17 cellular contexts compared by ENCODE assay signal in the genomic region with DNA sequence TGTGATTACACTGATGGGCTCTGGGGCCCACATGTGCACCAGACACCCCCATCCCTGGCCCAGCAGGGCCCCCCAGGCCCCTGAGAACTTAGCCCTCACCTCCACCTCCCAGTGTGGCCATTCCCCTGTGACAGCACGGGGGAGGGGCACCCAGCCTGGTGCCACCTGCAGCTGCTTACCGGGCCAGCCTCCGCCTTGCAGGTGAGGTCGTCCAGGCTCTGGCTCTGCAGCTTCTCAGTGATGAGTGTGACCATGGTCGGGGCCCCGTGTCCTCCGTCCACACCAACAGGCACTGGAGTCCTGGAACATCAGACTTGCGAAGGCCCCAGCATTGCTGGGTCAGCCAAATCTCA. TPM values are rescaled to one million over a fixed set of nuclear protein-coding genes. Genes with fewer than 3 reads are reported as not detected.
DNase-seq lines count a peak whose midpoint lies in the region; ATAC-seq and TF ChIP-seq lines count a peak whose summit lies in the region.
"Had no signal": no experiment of that assay in that cellular context is flagged by ENCODE, and none has a peak within 500 bp of the region (broad histone marks: within the 10 kb centered on the region; RNA-seq: fewer than 3 reads in every experiment).

No MANE protein-coding gene starts in this region.

- no peak overlapping the region for H3K27ac Mint-ChIP-seq in H9
- no peak overlapping the region for H3K27ac Mint-ChIP-seq in activated T-helper 17 cell treated with anti-CD3 and anti-CD28 coated beads, Interleukin-2, amount 50 U/mL, for 72 hours
- H3K27ac Mint-ChIP-seq: CD4-positive, alpha-beta memory T cell had no signal

- no peaks in the 10 kb centered on the region for H3K9me3 Mint-ChIP-seq in H9
- H3K9me3 Mint-ChIP-seq in activated T-helper 17 cell treated with anti-CD3 and anti-CD28 coated beads, Interleukin-2, amount 50 U/mL, for 72 hours: no peaks in the 10 kb centered on the region

- 0 out of 7 replicates have a peak, but pooled peaks cover 0 to 2% (median 0%) of the 10 kb centered on the region in 3 experiments for H3K36me3 Mint-ChIP-seq in H9 (ENCODE audit: insufficient read depth in 1 of 3, low read depth in 3 of 3)
- no peaks in the 10 kb centered on the region for H3K36me3 Mint-ChIP-seq in activated T-helper 17 cell treated with anti-CD3 and anti-CD28 coated beads, Interleukin-2, amount 50 U/mL, for 72 hours (ENCODE audit: low read depth)
- H3K36me3 Mint-ChIP-seq: CD4-positive, alpha-beta memory T cell had no signal

- no peak overlapping the region for H2BK15ac ChIP-seq in H9 (ENCODE audit: low read depth, low read length)

- H2BK120ac ChIP-seq in H9 (ENCODE audit: low read depth, low read length, poor library complexity, severe bottlenecking): no peak overlapping the region

- no peak overlapping the region for H3K4me2 ChIP-seq in H9 (ENCODE audit: insufficient read depth, insufficient read length, low read length)

- H2BK12ac ChIP-seq in H9 (ENCODE audit: insufficient read length, low read depth, low read length): no peak overlapping the region

- ATAC-seq in Right ventricle myocardium inferior (no peak), right lobe of liver (no peak)
- ATAC-seq in activated T-helper 17 cell treated with anti-CD3 and anti-CD28 coated beads, Interleukin-2, amount 50 U/mL, for 72 hours (replicated peaks): no peak

- H4K5ac ChIP-seq in H9 (ENCODE audit: insufficient read length, low read depth, low read length): no peak overlapping the region

- H3K18ac ChIP-seq in H9 (ENCODE audit: insufficient read length, low read depth, low read length): no peak overlapping the region

- no peaks in the 10 kb centered on the region; the same call in none of the 2 replicates for H3K27me3 Mint-ChIP-seq in H9 (ENCODE audit: low read depth)
- no peaks in the 10 kb centered on the region for H3K27me3 Mint-ChIP-seq in activated T-helper 17 cell treated with anti-CD3 and anti-CD28 coated beads, Interleukin-2, amount 50 U/mL, for 72 hours
- H3K27me3 Mint-ChIP-seq: CD4-positive, alpha-beta memory T cell had no signal

- H3K23me2 ChIP-seq in H9 (ENCODE audit: insufficient read length, low read depth, low read length, poor library complexity, severe bottlenecking): no peaks in the 10 kb centered on the region

- no peak overlapping the region for H3K27ac ChIP-seq in H9 (ENCODE audit: insufficient read length, low read depth, low read length)
- H3K27ac ChIP-seq in right lobe of liver: no peak overlapping the region
- H3K27ac ChIP-seq in WERI-Rb-1: no peak overlapping the region
- H3K27ac ChIP-seq: C4-2B, GM23248 had no signal

- H2AFZ ChIP-seq in H9 (ENCODE audit: low read length): no peak overlapping the region
- H2AFZ ChIP-seq: GM23248 had no signal

- H3K9me3 ChIP-seq in H9 (ENCODE audit: control insufficient read depth, low read depth, low read length) (no peaks in the 10 kb centered on the region), right lobe of liver (no peaks in the 10 kb centered on the region), WERI-Rb-1 (ENCODE audit: severe bottlenecking) (no peaks in the 10 kb centered on the region)

- no peaks in the 10 kb centered on the region for H3K4me1 ChIP-seq in H9 (ENCODE audit: insufficient read depth, low read length)
- no peaks in the 10 kb centered on the region for H3K4me1 ChIP-seq in right lobe of liver

- no peak overlapping the region for H4K8ac ChIP-seq in H9 (replicated peaks; ENCODE audit: insufficient read length, low read depth, low read length)

- peak; percentile 43 for DNase-seq in Right ventricle myocardium inferior (ENCODE audit: missing footprints)
- no peak for DNase-seq in cardiac septum (ENCODE audit: low spot score)
- DNase-seq in H9: peak; percentile 28
- DNase-seq in NCI-H510A treated with DMSO at 0.1 percent for 48 hours (lab: John Stamatoyannopoulos, UW): peak; percentile 14
- no peak for DNase-seq in right lobe of liver
- no peak for DNase-seq in NCI-H82 (lab: John Stamatoyannopoulos, UW)
- no peak for DNase-seq in WERI-Rb-1
- DNase-seq: CD4-positive, alpha-beta memory T cell; COR-L47; DMS153; DMS79 treated with DMSO at 0.1 percent for 48 hours; GDM1; GM23248; HCEC 1CT; KG1 had no signal

- H4K20me1 ChIP-seq in H9 (ENCODE audit: control insufficient read depth, insufficient read depth, insufficient read length): no peaks in the 10 kb centered on the region

- H3K23ac ChIP-seq in H9 (ENCODE audit: insufficient read length, low read depth, low read length): no peak overlapping the region

- no peak overlapping the region for H4K91ac ChIP-seq in H9 (ENCODE audit: insufficient read length, low read depth, low read length)

- no peak overlapping the region for H3K56ac ChIP-seq in H9 (ENCODE audit: insufficient read length, low read depth, low read length)

- H2BK20ac ChIP-seq in H9 (ENCODE audit: low read depth, low read length, poor library complexity, severe bottlenecking): no peak overlapping the region

- H3K4me3 ChIP-seq in right lobe of liver (no peak overlapping the region), WERI-Rb-1 (ENCODE audit: low read depth, low read length) (no peak overlapping the region)
- H3K4me3 ChIP-seq: GM23248 had no signal

- H3K36me3 ChIP-seq in right lobe of liver (no peaks in the 10 kb centered on the region), WERI-Rb-1 (no peaks in the 10 kb centered on the region; the same call in 1 of the 2 replicates)

- H3K27me3 ChIP-seq in H9 (ENCODE audit: insufficient read depth, low read length): no peaks in the 10 kb centered on the region
- no peaks in the 10 kb centered on the region for H3K27me3 ChIP-seq in right lobe of liver
- no peaks in the 10 kb centered on the region for H3K27me3 ChIP-seq in WERI-Rb-1 (ENCODE audit: insufficient read depth, low read depth, severe bottlenecking)

- WGBS in H9 (ENCODE audit: extremely low coverage, insufficient read length, low lambda C conversion rate): no CpG with 5 or more reads among the region's 8 CpGs
- WGBS in right lobe of liver (ENCODE audit: insufficient coverage, low coverage, low lambda C conversion rate, missing lambda C conversion rate): 86% methylated on average over 1 of the region's 8 CpGs

- H3T11ph ChIP-seq in H9 (ENCODE audit: low read length): no peak overlapping the region

- no peak for TF ChIP-seq CTCF in H9 (conservative IDR thresholded peaks at IDR 0.05)
- no peak for TF ChIP-seq CTCF in right lobe of liver (IDR thresholded peaks at IDR 0.05)
- no peak for TF ChIP-seq CTCF in WERI-Rb-1 (IDR thresholded peaks at IDR 0.05; ENCODE audit: low read depth, low read length)

- H3K79me1 ChIP-seq in H9 (ENCODE audit: insufficient read depth, low read depth, low read length, poor library complexity, severe bottlenecking): no peaks in the 10 kb centered on the region

- no peak overlapping the region for H2AK5ac ChIP-seq in H9 (ENCODE audit: insufficient read length, low read length)

- intact Hi-C loops in Right ventricle myocardium inferior (cut with DNase I) (no loop called here), cardiac septum (cut with DNase I) (no loop called here), right lobe of liver (cut with DNase I) (no loop called here)

- TF ChIP-seq POLR2A in right lobe of liver (IDR thresholded peaks at IDR 0.05): no peak

- peaks cover 7 to 11% of the 10 kb centered on the region in 2 experiments for H3K4me1 Mint-ChIP-seq in H9
- no peaks in the 10 kb centered on the region for H3K4me1 Mint-ChIP-seq in activated T-helper 17 cell treated with anti-CD3 and anti-CD28 coated beads, Interleukin-2, amount 50 U/mL, for 72 hours
- H3K4me1 Mint-ChIP-seq: CD4-positive, alpha-beta memory T cell had no signal

- H3K4me3 Mint-ChIP-seq in H9: no peak overlapping the region
- H3K4me3 Mint-ChIP-seq in activated T-helper 17 cell treated with anti-CD3 and anti-CD28 coated beads, Interleukin-2, amount 50 U/mL, for 72 hours: no peak overlapping the region
- H3K4me3 Mint-ChIP-seq: CD4-positive, alpha-beta memory T cell had no signal

- no peak overlapping the region for H3K4ac ChIP-seq in H9 (ENCODE audit: low read depth, low read length)

- no peak overlapping the region for H3K14ac ChIP-seq in H9 (ENCODE audit: insufficient read depth, low read length)

- no peak overlapping the region for H3K9ac ChIP-seq in H9 (ENCODE audit: extremely low read depth, insufficient read length, low read length)
- H3K9ac ChIP-seq: GM23248 had no signal

- no peaks in the 10 kb centered on the region for H3K79me2 ChIP-seq in H9 (ENCODE audit: insufficient read depth, low read length)

- H2BK5ac ChIP-seq in H9 (ENCODE audit: insufficient read length, low read length): no peak overlapping the region

RNA-seq across cellular contexts. Expression of a gene that starts 15.6 kb away (rescaled TPM):
- total RNA-seq in Right ventricle myocardium inferior: 0.49 TPM
- 1.00 TPM for total RNA-seq in cardiac septum
- total RNA-seq in H9 (2021): 2.3 and 2.4 TPM in 2 replicates
- total RNA-seq in right lobe of liver: 1 to 10 TPM in 2 of 6 experiments, under 1 TPM in 4; 0.56 to 3.5 (median 0.74) TPM
- 1 to 10 TPM; 1.8 to 2.6 TPM for total RNA-seq in activated T-helper 17 cell treated with anti-CD3 and anti-CD28 coated beads, Interleukin-2, amount 50 U/mL, for 72 hours

RNA-seq across cellular contexts. Expression of a gene that starts 43.7 kb away (rescaled TPM):
- total RNA-seq in Right ventricle myocardium inferior (13.7 TPM), cardiac septum (12.1 TPM), H9 (2021) (62.7 and 67.0 TPM in 2 replicates), right lobe of liver (10 to 100 TPM; 13.1 to 30.8 (median 14.7) TPM)
- 100 to 1,000 TPM in 1 of 2 donors, 10 to 100 TPM in 1; 68.2 to 132 TPM for total RNA-seq in activated T-helper 17 cell treated with anti-CD3 and anti-CD28 coated beads, Interleukin-2, amount 50 U/mL, for 72 hours

RNA-seq across cellular contexts. Expression of a gene that starts 52.7 kb away (rescaled TPM):
- total RNA-seq in Right ventricle myocardium inferior (26.3 TPM), cardiac septum (38.1 TPM), H9 (2021) (27.3 and 30.4 TPM in 2 replicates), right lobe of liver (10 to 100 TPM; 13.8 to 51.0 (median 25.4) TPM)
- 10 to 100 TPM; 15.7 to 16.0 TPM for total RNA-seq in activated T-helper 17 cell treated with anti-CD3 and anti-CD28 coated beads, Interleukin-2, amount 50 U/mL, for 72 hours

RNA-seq across cellular contexts. Expression of a gene that starts 52.9 kb away (rescaled TPM):
- total RNA-seq in Right ventricle myocardium inferior (7.0 TPM), cardiac septum (4.1 TPM), H9 (2021) (150 and 156 TPM in 2 replicates), right lobe of liver (1 to 10 TPM; 2.2 to 5.7 (median 4.8) TPM)
- total RNA-seq in activated T-helper 17 cell treated with anti-CD3 and anti-CD28 coated beads, Interleukin-2, amount 50 U/mL, for 72 hours: 100 to 1,000 TPM; 151 to 204 TPM

Comparison
In these comparisons a context has a peak if more than half of its experiments do, and no peak if none do; other contexts are left out.
1. DNase-seq: peak in Right ventricle myocardium inferior (single experiment), H9 (single experiment) and NCI-H510A treated with DMSO at 0.1 percent for 48 hours (single experiment); none in cardiac septum (single experiment), right lobe of liver (0 of 3), NCI-H82 (single experiment) and WERI-Rb-1 (single experiment).